In the genomic region with DNA sequence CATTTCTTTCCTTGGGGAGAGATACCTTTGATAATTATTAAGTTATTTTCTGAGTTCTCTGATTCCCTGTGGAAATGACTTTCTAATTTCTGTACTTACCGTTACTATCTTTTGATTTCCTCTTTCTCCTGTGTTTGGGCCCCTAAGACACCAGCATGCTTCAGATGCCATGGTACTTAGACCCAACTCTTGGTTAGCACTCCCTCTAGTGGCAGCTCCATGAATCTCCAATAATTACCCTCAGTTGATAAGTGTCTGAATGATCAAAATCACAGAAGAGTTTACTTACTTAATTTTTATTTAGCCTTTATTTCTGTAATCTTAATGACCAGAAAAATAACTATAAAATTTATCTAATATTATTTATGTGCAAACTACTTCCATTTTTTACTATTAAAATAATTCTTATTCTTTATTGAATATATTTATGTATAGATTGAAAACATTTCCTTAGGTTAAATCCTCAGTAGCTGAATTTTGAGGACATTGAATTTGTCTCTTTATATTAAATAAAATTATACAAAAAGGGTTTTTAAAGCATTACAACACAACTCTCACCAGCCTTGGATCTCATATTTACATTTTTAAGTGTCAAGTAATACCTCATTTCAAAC, we compare ENCODE assay signal across 8 cellular contexts.
DNase-seq lines count a peak whose midpoint lies in the region; ATAC-seq and TF ChIP-seq lines count a peak whose summit lies in the region.

No MANE protein-coding gene starts in this region.

- no peak for TF ChIP-seq POLR2A in heart left ventricle (IDR thresholded peaks at IDR 0.05)

- ATAC-seq in GM18907 (IDR thresholded peaks at IDR 0.05; ENCODE audit: unreplicated experiment) (peak; percentile 96), HG03097 (IDR thresholded peaks at IDR 0.05; ENCODE audit: low FRiP score, unreplicated experiment) (peak; percentile 87), heart left ventricle (peak in 1 of 4 donors; percentile 80)
- peak; percentile 79 for ATAC-seq in activated CD8-positive, alpha-beta T cell treated with anti-CD3 and anti-CD28 coated beads, Interleukin-2, amount 10 ng/mL, durations not matched to agents 7 days and 5 days

- H3K9me3 Mint-ChIP-seq in activated CD8-positive, alpha-beta T cell treated with anti-CD3 and anti-CD28 coated beads, Interleukin-2, amount 10 ng/mL, durations not matched to agents 7 days and 5 days (ENCODE audit: insufficient read depth), result no peaks in the 10 kb centered on the region

- TF ChIP-seq CTCF in heart left ventricle (IDR thresholded peaks at IDR 0.05), result peak; percentile 60 to 86 (median 78)

- WGBS in heart left ventricle, 4 donors, result 3 to 25% (median 15%) methylated on average over 1 of the region's 1 CpG

- DNase-seq in DMS 273 (lab: John Stamatoyannopoulos, UW; ENCODE audit: unreplicated experiment) (peak; percentile 82), NCI-H2196 (lab: John Stamatoyannopoulos, UW; ENCODE audit: unreplicated experiment) (peak; percentile 56), heart left ventricle (no peak), smooth muscle cell of the brain vasculature (ENCODE audit: low read depth, low spot score) (peak; percentile 31), NK-92 (lab: John Stamatoyannopoulos, UW; ENCODE audit: unreplicated experiment) (no peak)
- peak; percentile 57 for DNase-seq in activated CD8-positive, alpha-beta T cell treated with anti-CD3 and anti-CD28 coated beads, Interleukin-2, amount 10 ng/mL, durations not matched to agents 7 days and 5 days

- no peaks in the 10 kb centered on the region for H3K27me3 Mint-ChIP-seq in activated CD8-positive, alpha-beta T cell treated with anti-CD3 and anti-CD28 coated beads, Interleukin-2, amount 10 ng/mL, durations not matched to agents 7 days and 5 days (ENCODE audit: low read depth)

- H3K27me3 ChIP-seq in heart left ventricle, result no peaks in the 10 kb centered on the region

- H3K27ac Mint-ChIP-seq in activated CD8-positive, alpha-beta T cell treated with anti-CD3 and anti-CD28 coated beads, Interleukin-2, amount 10 ng/mL, durations not matched to agents 7 days and 5 days, result no peak overlapping the region

- no peak overlapping the region for H3K4me3 ChIP-seq in heart left ventricle

- CTCF ChIA-PET in activated CD8-positive, alpha-beta T cell treated with anti-CD3 and anti-CD28 coated beads, Interleukin-2, amount 10 ng/mL, durations not matched to agents 7 days and 5 days (lab: Charles Lee), result interaction anchor here (0.6 to 1.3 kb wide), 6 partner anchors 12 to 460 kb away, joined by 3 to 6 read pairs (median 4); no protein-coding TSS in a partner anchor

- H3K4me1 Mint-ChIP-seq in activated CD8-positive, alpha-beta T cell treated with anti-CD3 and anti-CD28 coated beads, Interleukin-2, amount 10 ng/mL, durations not matched to agents 7 days and 5 days (ENCODE audit: low read depth), result no peaks in the 10 kb centered on the region

- H3K36me3 ChIP-seq in heart left ventricle, result no peaks in the 10 kb centered on the region

- H3K9me3 ChIP-seq in heart left ventricle, result no peaks in the 10 kb centered on the region

- H3K27ac ChIP-seq in heart left ventricle, result no peak overlapping the region

- peaks cover 0 to 6% (median 0%) of the 10 kb centered on the region in 12 donors for H3K4me1 ChIP-seq in heart left ventricle

- POLR2A ChIA-PET in activated CD8-positive, alpha-beta T cell treated with anti-CD3 and anti-CD28 coated beads, Interleukin-2, amount 10 ng/mL, durations not matched to agents 7 days and 5 days (lab: Charles Lee), result no interaction called here

- H3K4me3 Mint-ChIP-seq in activated CD8-positive, alpha-beta T cell treated with anti-CD3 and anti-CD28 coated beads, Interleukin-2, amount 10 ng/mL, durations not matched to agents 7 days and 5 days, result no peak overlapping the region

- intact Hi-C loops in heart left ventricle (cut with DNase I), result loop anchor here in 6 of 10 donors (2.0 to 10.0 kb wide), 5 partner anchors 196 to 454 kb away; no protein-coding TSS in a partner anchor

- no peaks in the 10 kb centered on the region for H3K36me3 Mint-ChIP-seq in activated CD8-positive, alpha-beta T cell treated with anti-CD3 and anti-CD28 coated beads, Interleukin-2, amount 10 ng/mL, durations not matched to agents 7 days and 5 days (ENCODE audit: low read depth)

Comparison
In these comparisons a context has a peak if more than half of its experiments do, and no peak if none do; other contexts are left out.
1. DNase-seq: peak in DMS 273 (single experiment), NCI-H2196 (single experiment), activated CD8-positive, alpha-beta T cell treated with anti-CD3 and anti-CD28 coated beads, Interleukin-2, amount 10 ng/mL, durations not matched to agents 7 days and 5 days (single experiment) and smooth muscle cell of the brain vasculature (single experiment); none in heart left ventricle (0 of 5) and NK-92 (single experiment).